ENCODE assay signal across 8 cellular contexts in the genomic region with DNA sequence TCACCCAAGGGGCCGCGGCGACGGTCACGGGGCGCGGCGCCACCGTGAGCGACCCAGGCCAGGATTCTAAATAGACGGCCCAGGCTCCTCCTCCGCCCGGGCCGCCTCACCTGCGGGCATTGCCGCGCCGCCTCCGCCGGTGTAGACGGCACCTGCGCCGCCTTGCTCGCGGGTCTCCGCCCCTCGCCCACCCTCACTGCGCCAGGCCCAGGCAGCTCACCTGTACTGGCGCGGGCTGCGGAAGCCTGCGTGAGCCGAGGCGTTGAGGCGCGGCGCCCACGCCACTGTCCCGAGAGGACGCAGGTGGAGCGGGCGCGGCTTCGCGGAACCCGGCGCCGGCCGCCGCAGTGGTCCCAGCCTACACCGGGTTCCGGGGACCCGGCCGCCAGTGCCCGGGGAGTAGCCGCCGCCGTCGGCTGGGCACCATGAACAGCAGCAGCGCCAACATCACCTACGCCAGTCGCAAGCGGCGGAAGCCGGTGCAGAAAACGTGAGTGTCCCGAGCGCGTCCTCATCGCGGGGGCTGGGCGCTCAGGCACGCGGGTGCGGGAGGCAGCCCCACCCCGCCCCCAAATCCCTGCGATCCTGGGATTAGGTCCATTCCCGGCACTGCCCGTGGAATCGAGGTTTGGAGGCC. TPM values are rescaled to one million over a fixed set of nuclear protein-coding genes. Genes with fewer than 3 reads are reported as not detected.
DNase-seq lines count a peak whose midpoint lies in the region; ATAC-seq and TF ChIP-seq lines count a peak whose summit lies in the region.

No MANE protein-coding gene starts in this region.

- H3K27ac ChIP-seq in temporal lobe (ENCODE audit: low read depth, low read length) = peak overlapping the region; percentile 87

- DNase-seq in NCI-H510A treated with DMSO at 0.1 percent for 48 hours (lab: John Stamatoyannopoulos, UW) (peak; percentile 71), fibroblast of villous mesenchyme (ENCODE audit: low read depth) (peak; percentile 18), occipital lobe (lab: John Stamatoyannopoulos, UW) (peak; percentile 19), NCI-H446 (lab: John Stamatoyannopoulos, UW) (no peak)
- DNase-seq in activated T-helper 1 cell treated with anti-CD3 and anti-CD28 coated beads, Interleukin-12 subunit alpha, Interleukin-12 subunit beta, Interleukin-2, Interleukin-4 antibody, amounts not matched to agents 30 ng/mL and 10 ng/mL and 1 ng/mL, durations not matched to agents 14 hours and 24 hours and 36 hours (ENCODE audit: low spot score) = peak; percentile 40

- no peaks in the 10 kb centered on the region for H3K27me3 Mint-ChIP-seq in activated T-helper 1 cell treated with anti-CD3 and anti-CD28 coated beads, Interleukin-12 subunit alpha, Interleukin-12 subunit beta, Interleukin-2, Interleukin-4 antibody, amounts not matched to agents 30 ng/mL and 10 ng/mL and 1 ng/mL, durations not matched to agents 14 hours and 24 hours and 36 hours (ENCODE audit: insufficient read depth)

- H3K4me3 ChIP-seq in fibroblast of villous mesenchyme (ENCODE audit: low read depth, low read length) = peak overlapping the region; percentile 90

- peaks cover 13% of the 10 kb centered on the region for H3K9me3 Mint-ChIP-seq in activated T-helper 1 cell treated with anti-CD3 and anti-CD28 coated beads, Interleukin-12 subunit alpha, Interleukin-12 subunit beta, Interleukin-2, Interleukin-4 antibody, amounts not matched to agents 30 ng/mL and 10 ng/mL and 1 ng/mL, durations not matched to agents 14 hours and 24 hours and 36 hours

- H3K27ac Mint-ChIP-seq in activated T-helper 1 cell treated with anti-CD3 and anti-CD28 coated beads, Interleukin-12 subunit alpha, Interleukin-12 subunit beta, Interleukin-2, Interleukin-4 antibody, amounts not matched to agents 30 ng/mL and 10 ng/mL and 1 ng/mL, durations not matched to agents 14 hours and 24 hours and 36 hours = peak overlapping the region; percentile 94

- intact Hi-C loops in activated T-helper 1 cell treated with anti-CD3 and anti-CD28 coated beads, Interleukin-12 subunit alpha, Interleukin-12 subunit beta, Interleukin-2, Interleukin-4 antibody, amounts not matched to agents 30 ng/mL and 10 ng/mL and 1 ng/mL, durations not matched to agents 14 hours and 24 hours and 36 hours (cut with micrococcal nuclease) = loop anchor here (1.0 to 10.0 kb wide), 9 partner anchors 38 to 880 kb away; a partner anchor contains a TSS

- peaks cover 11% of the 10 kb centered on the region for H3K36me3 Mint-ChIP-seq in activated T-helper 1 cell treated with anti-CD3 and anti-CD28 coated beads, Interleukin-12 subunit alpha, Interleukin-12 subunit beta, Interleukin-2, Interleukin-4 antibody, amounts not matched to agents 30 ng/mL and 10 ng/mL and 1 ng/mL, durations not matched to agents 14 hours and 24 hours and 36 hours (ENCODE audit: low read depth)

- peaks cover 17% of the 10 kb centered on the region for H3K4me1 Mint-ChIP-seq in activated T-helper 1 cell treated with anti-CD3 and anti-CD28 coated beads, Interleukin-12 subunit alpha, Interleukin-12 subunit beta, Interleukin-2, Interleukin-4 antibody, amounts not matched to agents 30 ng/mL and 10 ng/mL and 1 ng/mL, durations not matched to agents 14 hours and 24 hours and 36 hours (ENCODE audit: low read depth)

- TF ChIP-seq CTCF in fibroblast of villous mesenchyme (IDR thresholded peaks at IDR 0.05; ENCODE audit: insufficient read depth, low read depth, low read length) = no peak

- ATAC-seq in GM18508 (IDR thresholded peaks at IDR 0.05; ENCODE audit: insufficient read depth, unreplicated experiment) (peak; percentile 23), HG02759 (IDR thresholded peaks at IDR 0.05; ENCODE audit: unreplicated experiment) (peak; percentile 54)

- H3K4me3 Mint-ChIP-seq in activated T-helper 1 cell treated with anti-CD3 and anti-CD28 coated beads, Interleukin-12 subunit alpha, Interleukin-12 subunit beta, Interleukin-2, Interleukin-4 antibody, amounts not matched to agents 30 ng/mL and 10 ng/mL and 1 ng/mL, durations not matched to agents 14 hours and 24 hours and 36 hours = peak overlapping the region; percentile 92

RNA-seq across cellular contexts. Expression of a gene that starts 0.5 kb away (rescaled TPM):
- total RNA-seq in activated T-helper 1 cell treated with anti-CD3 and anti-CD28 coated beads, Interleukin-12 subunit alpha, Interleukin-12 subunit beta, Interleukin-2, Interleukin-4 antibody, amounts not matched to agents 30 ng/mL and 10 ng/mL and 1 ng/mL, durations not matched to agents 14 hours and 24 hours and 36 hours = 25.3 and 29.1 TPM in 2 replicates
- 28.7 and 35.4 TPM in 2 replicates for total RNA-seq in fibroblast of villous mesenchyme
- 20.9 TPM for total RNA-seq in occipital lobe
- 6.9 TPM for total RNA-seq in temporal lobe

Comparison
In these comparisons a context has a peak if more than half of its experiments do, and no peak if none do; other contexts are left out.
1. DNase-seq: peak in NCI-H510A treated with DMSO at 0.1 percent for 48 hours (single experiment), activated T-helper 1 cell treated with anti-CD3 and anti-CD28 coated beads, Interleukin-12 subunit alpha, Interleukin-12 subunit beta, Interleukin-2, Interleukin-4 antibody, amounts not matched to agents 30 ng/mL and 10 ng/mL and 1 ng/mL, durations not matched to agents 14 hours and 24 hours and 36 hours (single experiment), fibroblast of villous mesenchyme (single experiment) and occipital lobe (single experiment); none in NCI-H446 (0 of 2).